In genomic region chr17:78879679-78880186, GRCh38 we compare ENCODE assay signal across 8 cellular contexts. TPM values are rescaled to one million over a fixed set of nuclear protein-coding genes. Genes with fewer than 3 reads are reported as not detected.
DNase-seq lines count a peak whose midpoint lies in the region; ATAC-seq and TF ChIP-seq lines count a peak whose summit lies in the region.

No MANE protein-coding gene starts in this region.

- WGBS in spleen, 5 donors, result 12 to 37% (median 17%) methylated on average over 22 to 26 of the region's 26 CpGs

- no TSS peak for BruUV-seq in OCI-LY7 (replicated peaks; lab: Mats Ljungman, UMichigan)

- no peaks in the 10 kb centered on the region for H3K9me3 ChIP-seq in right atrium auricular region
- no peaks in the 10 kb centered on the region for H3K9me3 ChIP-seq in spleen
- H3K9me3 ChIP-seq in OCI-LY7 (ENCODE audit: low read length), result no peaks in the 10 kb centered on the region

- peak; percentile 85 for DNase-seq in right atrium auricular region (ENCODE audit: low spot score)
- peak; percentile 87 for DNase-seq in spleen
- no peak for DNase-seq in iPS-NIHi7 (ENCODE audit: extremely low spot score)
- DNase-seq in DMS79 (lab: John Stamatoyannopoulos, UW), result no peak
- no peak for DNase-seq in OCI-LY7 (ENCODE audit: low spot score)

- peaks cover 33% of the 10 kb centered on the region for H3K27me3 Mint-ChIP-seq in IgD-negative memory B cell
- no peaks in the 10 kb centered on the region for H3K27me3 Mint-ChIP-seq in activated naive CD8-positive, alpha-beta T cell

- H3K27ac ChIP-seq in right atrium auricular region (peak overlapping the region; percentile 90 to 97), spleen (peak overlapping the region; percentile 77 to 97 (median 93)), OCI-LY7 (ENCODE audit: low read depth, low read length, poor library complexity, severe bottlenecking) (no peak overlapping the region)

- peak overlapping the region in 1 of 2 donors; percentile 27 for H3K4me3 ChIP-seq in right atrium auricular region
- peak overlapping the region in 3 of 8 donors; percentile 9 to 48 (median 23) for H3K4me3 ChIP-seq in spleen
- H3K4me3 ChIP-seq in OCI-LY7 (ENCODE audit: low read depth, low read length, poor library complexity, severe bottlenecking), result no peak overlapping the region

- intact Hi-C loops in spleen (cut with DNase I; ENCODE audit: low total_unique reads) (loop anchor here (10.0 kb wide), 1 partner anchor 45 kb away; the partner anchor contains the start of gene TIMP2), OCI-LY7 (cut with micrococcal nuclease; ENCODE audit: unreplicated experiment) (no loop called here)

- peaks cover 0 to 88% of the 10 kb centered on the region in 2 donors for H3K4me1 ChIP-seq in right atrium auricular region
- peaks cover 56 to 99% (median 79%) of the 10 kb centered on the region in 6 donors for H3K4me1 ChIP-seq in spleen
- no peaks in the 10 kb centered on the region for H3K4me1 ChIP-seq in OCI-LY7 (ENCODE audit: insufficient read depth, low read length, poor library complexity, severe bottlenecking)

- no peaks in the 10 kb centered on the region for H3K9me2 ChIP-seq in OCI-LY7 (ENCODE audit: insufficient read depth, low read length)

- H3K36me3 Mint-ChIP-seq in IgD-negative memory B cell, result peaks cover 1% of the 10 kb centered on the region
- no peaks in the 10 kb centered on the region for H3K36me3 Mint-ChIP-seq in activated naive CD8-positive, alpha-beta T cell

- no peaks in the 10 kb centered on the region for H4K20me1 ChIP-seq in OCI-LY7 (ENCODE audit: insufficient read depth, low read length)

- no peak overlapping the region for H2AFZ ChIP-seq in OCI-LY7 (ENCODE audit: low read length)

- peak overlapping the region; percentile 31 to 63 (median 42) for H3K27ac Mint-ChIP-seq in IgD-negative memory B cell
- peak overlapping the region; percentile 77 for H3K27ac Mint-ChIP-seq in activated naive CD8-positive, alpha-beta T cell

- H3K36me3 ChIP-seq in right atrium auricular region (no peaks in the 10 kb centered on the region), spleen (peaks cover 0 to 13% (median 0%) of the 10 kb centered on the region in 6 donors), OCI-LY7 (ENCODE audit: insufficient read depth, low read length) (no peaks in the 10 kb centered on the region)

- TF ChIP-seq POLR2A in spleen (IDR thresholded peaks at IDR 0.05), result no peak

- no peaks in the 10 kb centered on the region for H3K27me3 ChIP-seq in right atrium auricular region
- peaks cover 0 to 23% (median 0%) of the 10 kb centered on the region in 7 donors for H3K27me3 ChIP-seq in spleen (replicated peaks in 1 of 7)

- no peak for TF ChIP-seq CTCF in right atrium auricular region (IDR thresholded peaks at IDR 0.05)
- TF ChIP-seq CTCF in spleen (IDR thresholded peaks at IDR 0.05 in 8 of 11, conservative IDR thresholded peaks at IDR 0.05 in 3 of 11), result peak in 5 of 11 experiments; percentile 17 to 29 (median 21)
- no peak for TF ChIP-seq CTCF in OCI-LY7 (conservative IDR thresholded peaks at IDR 0.05; ENCODE audit: low read length)

- CTCF ChIA-PET in OCI-LY7 (lab: Charles Lee; ENCODE audit: unreplicated experiment), result no interaction called here

- H3K4me3 Mint-ChIP-seq in IgD-negative memory B cell, result peak overlapping the region in 3 of 4 donors; percentile 63 to 87 (median 81)
- peak overlapping the region; percentile 76 for H3K4me3 Mint-ChIP-seq in activated naive CD8-positive, alpha-beta T cell

- no peak overlapping the region for H3K4me2 ChIP-seq in OCI-LY7 (ENCODE audit: low read length)

- POLR2A ChIA-PET in OCI-LY7 (lab: Charles Lee), result interaction anchor here (0.6 kb wide), 1 partner anchor 660 kb away, joined by 3 read pairs; no protein-coding TSS in a partner anchor

- ATAC-seq in GM21447 (IDR thresholded peaks at IDR 0.05; ENCODE audit: unreplicated experiment), result no peak

- H3K9me3 Mint-ChIP-seq in IgD-negative memory B cell, result no peaks in the 10 kb centered on the region
- H3K9me3 Mint-ChIP-seq in activated naive CD8-positive, alpha-beta T cell (ENCODE audit: low read depth), result no peaks in the 10 kb centered on the region

- H3K4me1 Mint-ChIP-seq in IgD-negative memory B cell, result peaks cover 2 to 18% (median 9%) of the 10 kb centered on the region in 3 donors
- H3K4me1 Mint-ChIP-seq in activated naive CD8-positive, alpha-beta T cell (ENCODE audit: low read depth), result peaks cover 26% of the 10 kb centered on the region

- no peaks in the 10 kb centered on the region for H3K79me2 ChIP-seq in OCI-LY7 (ENCODE audit: insufficient read depth, low read depth, low read length)

RNA-seq across cellular contexts. Expression of gene CEP295NL, which starts 23.3 kb away (rescaled TPM):
- polyA plus RNA-seq in IgD-negative memory B cell, result 1.6 TPM
- 1 to 10 TPM in 1 of 2 donors, under 1 TPM in 1; 0.83 to 1.1 TPM for total RNA-seq in right atrium auricular region
- 10 to 100 TPM in 3 of 7 donors, 1 to 10 TPM in 4; 5.7 to 19.3 (median 9.9) TPM for total RNA-seq in spleen
- 1 to 10 TPM in 1 of 3 donors, under 1 TPM in 2; 0.03 to 3.0 (median 0.09) TPM for polyA plus RNA-seq in spleen
- total RNA-seq in OCI-LY7 (2014; rRNA removed; shearing (Covaris generic)), result not detected in 2 replicates
- total RNA-seq in OCI-LY7 (2022), result not detected in 2 replicates

RNA-seq across cellular contexts. Expression of gene USP36, which starts 39.1 kb away (rescaled TPM):
- polyA plus RNA-seq in IgD-negative memory B cell, result 28.8 TPM
- 10 to 100 TPM; 15.4 to 18.1 TPM for total RNA-seq in right atrium auricular region
- 10 to 100 TPM; 38.0 to 95.0 (median 60.1) TPM for total RNA-seq in spleen
- polyA plus RNA-seq in spleen, result 10 to 100 TPM; 13.4 to 26.1 (median 25.0) TPM
- 46.6 and 47.2 TPM in 2 replicates for total RNA-seq in OCI-LY7 (2014; rRNA removed; shearing (Covaris generic))
- 113 and 144 TPM in 2 replicates for total RNA-seq in OCI-LY7 (2022)

RNA-seq across cellular contexts. Expression of gene TIMP2, which starts 45.5 kb away (rescaled TPM):
- polyA plus RNA-seq in IgD-negative memory B cell, result 0.34 TPM
- total RNA-seq in right atrium auricular region, result 100 to 1,000 TPM in 1 of 2 donors, 10 to 100 TPM in 1; 99.1 to 158 TPM
- total RNA-seq in spleen, result 100 to 1,000 TPM; 164 to 333 (median 198) TPM
- 10 to 100 TPM; 16.3 to 42.2 (median 26.9) TPM for polyA plus RNA-seq in spleen
- total RNA-seq in OCI-LY7 (2014; rRNA removed; shearing (Covaris generic)), result 0.54 and 0.57 TPM in 2 replicates
- total RNA-seq in OCI-LY7 (2022), result not detected in 2 replicates

Comparison
In these comparisons a context has a peak if more than half of its experiments do, and no peak if none do; other contexts are left out.
1. DNase-seq: peak in right atrium auricular region (single experiment) and spleen (single experiment); none in iPS-NIHi7 (single experiment), DMS79 (single experiment) and OCI-LY7 (single experiment).
2. RNA of gene TIMP2, which starts 45.5 kb away (total RNA-seq): 164 to 333 TPM in spleen and 99.1 to 158 TPM in right atrium auricular region; 0.54 to 0.57 TPM in OCI-LY7; every median in the first group is over 10 times any median in the second.